Comparison of ENCODE assay signal across 9 cellular contexts in genomic region chr1:43651188-43651587, GRCh38. TPM values are rescaled to one million over a fixed set of nuclear protein-coding genes. Genes with fewer than 3 reads are reported as not detected.
DNase-seq lines count a peak whose midpoint lies in the region; ATAC-seq, FAIRE-seq and TF ChIP-seq lines count a peak whose summit lies in the region.
"Had no signal": no experiment of that assay in that cellular context is flagged by ENCODE, and none has a peak within 500 bp of the region (broad histone marks: within the 10 kb centered on the region; RNA-seq: fewer than 3 reads in every experiment).

No MANE protein-coding gene starts in this region.

- peak overlapping the region; percentile 84 for H3K4me3 ChIP-seq in A549
- H3K4me3 ChIP-seq in brain microvascular endothelial cell (ENCODE audit: low read depth, low read length) = peak overlapping the region; percentile 96

- TF ChIP-seq EP300 in A549 (IDR thresholded peaks at IDR 0.05) = no peak

- no peaks in the 10 kb centered on the region for H3K27me3 Mint-ChIP-seq in mesothelial cell of epicardium (ENCODE audit: low read depth)

- TF ChIP-seq CTCF in A549 (IDR thresholded peaks at IDR 0.05) (no peak), brain microvascular endothelial cell (IDR thresholded peaks at IDR 0.05; ENCODE audit: low read depth, low read length, missing control alignments) (no peak), mesothelial cell of epicardium (IDR thresholded peaks at IDR 0.05; ENCODE audit: unreplicated experiment) (no peak)

- H3K9me3 Mint-ChIP-seq in mesothelial cell of epicardium = no peaks in the 10 kb centered on the region

- H3K27ac ChIP-seq in A549 (peak overlapping the region; percentile 93), brain microvascular endothelial cell (no peak overlapping the region)

- peaks cover 19% of the 10 kb centered on the region for H3K36me3 ChIP-seq in brain microvascular endothelial cell (replicated peaks)

- H3K4me2 ChIP-seq in A549 = peak overlapping the region; percentile 89

- no peaks in the 10 kb centered on the region for H3K9me3 ChIP-seq in A549

- no peaks in the 10 kb centered on the region for H3K27me3 ChIP-seq in brain microvascular endothelial cell (replicated peaks)

- no peak for FAIRE-seq in A549 (lab: Jason Lieb, UNC)

- H3K4me3 Mint-ChIP-seq in mesothelial cell of epicardium = peak overlapping the region; percentile 96

- H3K4me1 ChIP-seq in A549 = peaks cover 20% of the 10 kb centered on the region; the same call in 1 of the 3 replicates

- POLR2A ChIA-PET in A549 (lab: Yijun Ruan, JAX) = interaction anchor here (1.2 to 2.3 kb wide), 10 partner anchors 10 to 302 kb away, joined by 3 to 24 read pairs (median 6); partner anchors contain the start of gene ST3GAL3

- CTCF ChIA-PET in A549 (lab: Yijun Ruan, JAX) = interaction anchor here (0.6 to 1.1 kb wide), 5 partner anchors 10 to 127 kb away, joined by 3 read pairs; no protein-coding TSS in a partner anchor

- peak overlapping the region; percentile 91 for H3K27ac Mint-ChIP-seq in mesothelial cell of epicardium

- no peak for DNase-seq in A549 (ENCODE audit: low read depth in 1 of 2, low spot score in 1 of 2)
- peak; percentile 19 for DNase-seq in HT-29 (ENCODE audit: low spot score)
- DNase-seq in brain microvascular endothelial cell = no peak
- no peak for DNase-seq in mesothelial cell of epicardium (ENCODE audit: low spot score in 2 of 2, unreplicated experiment in 2 of 2)
- DNase-seq in kidney glomerular epithelial cell (lab: John Stamatoyannopoulos, UW) = no peak
- no peak for DNase-seq in stimulated activated CD4-positive, alpha-beta T cell treated with anti-CD3 and anti-CD28 coated beads, Interleukin-4, amount 100 ng/mL, for 4 hours
- DNase-seq in NCI-H1694 treated with DMSO at 0.1 percent for 48 hours (lab: John Stamatoyannopoulos, UW) = no peak
- DNase-seq: stimulated activated naive CD4-positive, alpha-beta T cell had no signal

- WGBS in A549 (ENCODE audit: missing lambda C conversion rate) = 59% methylated on average over 5 of the region's 6 CpGs

- ATAC-seq in A549 (no peak), HG02938 (IDR thresholded peaks at IDR 0.05; ENCODE audit: unreplicated experiment) (no peak)

- peaks cover 33% of the 10 kb centered on the region for H3K4me1 Mint-ChIP-seq in mesothelial cell of epicardium

- TF ChIP-seq RAD21 in A549 (conservative IDR thresholded peaks at IDR 0.05 in 1 of 2, IDR thresholded peaks at IDR 0.05 in 1 of 2) = no peak

- in situ Hi-C loops in brain microvascular endothelial cell (cut with HindIII; ENCODE audit: low pct_ligation_motif_present, low sequenced_read_pairs) = no loop called here

- TF ChIP-seq POLR2A in A549 (IDR thresholded peaks at IDR 0.05; ENCODE audit: low read length) = no peak

- H3K36me3 Mint-ChIP-seq in mesothelial cell of epicardium = peaks cover 17% of the 10 kb centered on the region

TF ChIP-seq in A549, 52 proteins besides CTCF, POLR2A, EP300 and RAD21:
- TF ChIP-seq POLR2AphosphoS2 (conservative IDR thresholded peaks at IDR 0.05; ENCODE audit: low read length) (no peak), NPAS2 (CRISPR knock-in tag; IDR thresholded peaks at IDR 0.05; ENCODE audit: borderline replicate concordance) (no peak), FOSL2 (IDR thresholded peaks at IDR 0.05) (no peak), FOSL2 (CRISPR knock-in tag; IDR thresholded peaks at IDR 0.05) (no peak), HOXB5 (CRISPR knock-in tag; IDR thresholded peaks at IDR 0.05) (no peak), REST (IDR thresholded peaks at IDR 0.05) (no peak), ZSCAN20 (CRISPR knock-in tag; IDR thresholded peaks at IDR 0.05) (no peak), BHLHE40 (IDR thresholded peaks at IDR 0.05; ENCODE audit: low read depth, low read length) (no peak), NFE2L2 (conservative IDR thresholded peaks at IDR 0.05; ENCODE audit: low read length) (no peak), RNF2 (IDR thresholded peaks at IDR 0.05; ENCODE audit: borderline replicate concordance, low read depth) (no peak)

RNA-seq across cellular contexts. Expression of gene KDM4A, which starts 1.2 kb away (rescaled TPM):
- polyA plus RNA-seq in A549 (2011; rRNA removed) (35.3 and 45.6 TPM in 2 replicates), A549 (2017; fragmentation: RNase III; extraction: RNeasy Plus Mini Kit Qiagen cat#74134 plus additional on column Dnase treatment) (15.8 to 17.2 TPM (median 16.7 TPM) in 3 replicates)
- 8.1 and 9.1 TPM in 2 replicates for polyA plus RNA-seq in A549 (2012; cell fraction: cytosol; rRNA removed)
- polyA plus RNA-seq in A549 (2012; cell fraction: nucleus; rRNA removed) = 9.9 and 16.4 TPM in 2 replicates
- polyA minus RNA-seq in A549 (2011; rRNA and poly(A)+ RNA removed) = 28.0 and 38.1 TPM in 2 replicates
- 23.0 and 25.2 TPM in 2 replicates for total RNA-seq in HT-29 (2014; rRNA removed; shearing (Covaris generic))
- total RNA-seq in mesothelial cell of epicardium = 82.6 to 93.2 TPM (median 83.0 TPM) in 3 replicates

RNA-seq across cellular contexts. Expression of gene ST3GAL3, which starts 56.1 kb away (rescaled TPM):
- polyA plus RNA-seq in A549 (2011; rRNA removed) (4.0 and 5.6 TPM in 2 replicates), A549 (2017; fragmentation: RNase III; extraction: RNeasy Plus Mini Kit Qiagen cat#74134 plus additional on column Dnase treatment) (2.5 to 3.9 TPM (median 3.0 TPM) in 3 replicates)
- 3.1 TPM in 2 replicates for polyA plus RNA-seq in A549 (2012; cell fraction: cytosol; rRNA removed)
- 10.2 and 12.0 TPM in 2 replicates for polyA plus RNA-seq in A549 (2012; cell fraction: nucleus; rRNA removed)
- polyA minus RNA-seq in A549 (2011; rRNA and poly(A)+ RNA removed) = 16.5 and 18.6 TPM in 2 replicates
- total RNA-seq in HT-29 (2014; rRNA removed; shearing (Covaris generic)) = 4.6 and 4.8 TPM in 2 replicates
- total RNA-seq in mesothelial cell of epicardium = 27.9 to 31.0 TPM (median 29.0 TPM) in 3 replicates
